ENCODE assay signal across 8 cellular contexts in genomic region chr11:18011633-18012313, GRCh38. TPM values are rescaled to one million over a fixed set of nuclear protein-coding genes. Genes with fewer than 3 reads are reported as not detected.
DNase-seq lines count a peak whose midpoint lies in the region; ATAC-seq, FAIRE-seq and TF ChIP-seq lines count a peak whose summit lies in the region.

No MANE protein-coding gene starts in this region.

- TF ChIP-seq CTCF in HepG2 (CRISPR knock-in tag; IDR thresholded peaks at IDR 0.05), result no peak
- TF ChIP-seq CTCF in testis (IDR thresholded peaks at IDR 0.05), result no peak

- peaks cover 47% of the 10 kb centered on the region for H3K4me1 ChIP-seq in HepG2 (ENCODE audit: insufficient read depth, low read length)
- no peaks in the 10 kb centered on the region for H3K4me1 ChIP-seq in testis

- peaks cover 1% of the 10 kb centered on the region for H3K36me3 Mint-ChIP-seq in activated naive CD4-positive, alpha-beta T cell treated with anti-CD3 and anti-CD28 coated beads for 36 hours (ENCODE audit: low read depth)
- peaks cover under 1% of the 10 kb centered on the region for H3K36me3 Mint-ChIP-seq in activated naive CD8-positive, alpha-beta T cell treated with anti-CD3 and anti-CD28 coated beads, Interleukin-2, amount 10 ng/mL, durations not matched to agents 7 days and 5 days

- H3K4me2 ChIP-seq in HepG2 (ENCODE audit: low read depth, low read length), result peak overlapping the region; percentile 97

- in situ Hi-C loops in HepG2 (cut with HindIII; ENCODE audit: extremely low pct_ligation_motif_present, low pct_unique_long_range_greater_than_20kb), result loop anchor here (5.0 kb wide), 1 partner anchor 96 kb away; the partner anchor contains the start of gene SAAL1

- peak overlapping the region; percentile 70 for H3K27ac ChIP-seq in HepG2 (ENCODE audit: extremely low read length, insufficient read depth, low read length)
- H3K27ac ChIP-seq in testis, result peak overlapping the region in 1 of 2 donors; percentile 65

- peak overlapping the region; percentile 85 for H3K9ac ChIP-seq in HepG2 (ENCODE audit: insufficient read depth, low read depth, low read length)

- TF ChIP-seq POLR2A in HepG2 (IDR thresholded peaks at IDR 0.05; ENCODE audit: insufficient read depth in 1 of 2, low read depth in 2 of 2, low read length in 2 of 2), result peak in 1 of 2 experiments; percentile 15; a peak in 1 of 4 replicates
- no peak for TF ChIP-seq POLR2A in testis (IDR thresholded peaks at IDR 0.05)

- no peak for FAIRE-seq in HepG2 (lab: Jason Lieb, UNC)
- no peak for FAIRE-seq in GM19239 (lab: Jason Lieb, UNC)

- H3K27me3 ChIP-seq in HepG2 (ENCODE audit: control insufficient read depth in 1 of 2, insufficient read depth in 2 of 2, low read length in 2 of 2), result no peaks in the 10 kb centered on the region; a peak in 1 of 5 replicates
- H3K27me3 ChIP-seq in testis, result no peaks in the 10 kb centered on the region

- ATAC-seq in activated naive CD8-positive, alpha-beta T cell treated with anti-CD3 and anti-CD28 coated beads, Interleukin-2, amount 10 ng/mL, durations not matched to agents 7 days and 5 days (ENCODE audit: low read depth), result no peak
- peak; percentile 15 for ATAC-seq in HepG2
- ATAC-seq in GM18868 (IDR thresholded peaks at IDR 0.05; ENCODE audit: unreplicated experiment), result no peak

- peaks cover 39% of the 10 kb centered on the region for H3K79me2 ChIP-seq in HepG2 (ENCODE audit: insufficient read depth, low read length)

- POLR2A ChIA-PET in activated naive CD8-positive, alpha-beta T cell treated with anti-CD3 and anti-CD28 coated beads, Interleukin-2, amount 10 ng/mL, durations not matched to agents 7 days and 5 days (lab: Charles Lee), result interaction anchor here (1.4 to 1.5 kb wide), 2 partner anchors 94 to 382 kb away, joined by 4 read pairs; partner anchors contain the start of genes LDHA and SAAL1
- POLR2A ChIA-PET in HepG2 (lab: Yijun Ruan, JAX), result interaction anchor here (0.8 to 3.4 kb wide), 2 partner anchors 10 to 25 kb away, joined by 4 to 25 read pairs; no protein-coding TSS in a partner anchor

- H3K36me3 ChIP-seq in HepG2 (replicated peaks in 1 of 2; ENCODE audit: control insufficient read depth in 1 of 2, insufficient read depth in 2 of 2, low read length in 2 of 2) (0 out of 5 replicates have a peak, but pooled peaks cover 0 to 1% of the 10 kb centered on the region in 2 experiments), testis (ENCODE audit: low read depth, missing control alignments) (no peaks in the 10 kb centered on the region)

- no peak for TF ChIP-seq RAD21 in HepG2 (CRISPR knock-in tag; IDR thresholded peaks at IDR 0.05)

- H2AFZ ChIP-seq in HepG2 (ENCODE audit: low read length), result peak overlapping the region; percentile 24

- intact Hi-C loops in activated naive CD4-positive, alpha-beta T cell treated with anti-CD3 and anti-CD28 coated beads for 36 hours (cut with micrococcal nuclease), result loop anchor here (2.0 to 5.0 kb wide), 9 partner anchors 371 to 1701 kb away; partner anchors contain the start of genes C11orf58, E2F8, NAV2 and NCR3LG1
- intact Hi-C loops in HepG2 (cut with micrococcal nuclease; ENCODE audit: unreplicated experiment), result loop anchor here (2.0 kb wide), 1 partner anchor 95 kb away; the partner anchor contains the start of gene SAAL1
- intact Hi-C loops in testis (cut with DNase I; ENCODE audit: low total_unique reads), result no loop called here

- H3K4me3 Mint-ChIP-seq in activated naive CD4-positive, alpha-beta T cell treated with anti-CD3 and anti-CD28 coated beads for 36 hours, result peak overlapping the region; percentile 97
- H3K4me3 Mint-ChIP-seq in activated naive CD8-positive, alpha-beta T cell treated with anti-CD3 and anti-CD28 coated beads, Interleukin-2, amount 10 ng/mL, durations not matched to agents 7 days and 5 days, result peak overlapping the region; percentile 97

- H3K4me3 ChIP-seq in HepG2 (replicated peaks in 1 of 3; ENCODE audit: insufficient read depth in 1 of 3, low read depth in 2 of 3, low read length in 3 of 3) (peak overlapping the region; percentile 54 to 92 (median 74)), testis (peak overlapping the region; percentile 82 to 83)

- under 1% methylated on average over 18 of the region's 18 CpGs for WGBS in HepG2 (ENCODE audit: low lambda C conversion rate)
- whole genome bisulfite sequencing in testis, 2 donors, result 43 to 49% methylated on average over 14 to 18 of the region's 18 CpGs

- H3K27ac Mint-ChIP-seq in activated naive CD4-positive, alpha-beta T cell treated with anti-CD3 and anti-CD28 coated beads for 36 hours, result peak overlapping the region; percentile 65
- peak overlapping the region; percentile 82 for H3K27ac Mint-ChIP-seq in activated naive CD8-positive, alpha-beta T cell treated with anti-CD3 and anti-CD28 coated beads, Interleukin-2, amount 10 ng/mL, durations not matched to agents 7 days and 5 days

- H3K9me3 Mint-ChIP-seq in activated naive CD4-positive, alpha-beta T cell treated with anti-CD3 and anti-CD28 coated beads for 36 hours, result no peaks in the 10 kb centered on the region
- H3K9me3 Mint-ChIP-seq in activated naive CD8-positive, alpha-beta T cell treated with anti-CD3 and anti-CD28 coated beads, Interleukin-2, amount 10 ng/mL, durations not matched to agents 7 days and 5 days, result no peaks in the 10 kb centered on the region

- H3K9me3 ChIP-seq in HepG2 (ENCODE audit: low read length), result no peaks in the 10 kb centered on the region
- H3K9me3 ChIP-seq in testis, result no peaks in the 10 kb centered on the region

- DNase-seq in activated naive CD4-positive, alpha-beta T cell treated with anti-CD3 and anti-CD28 coated beads for 36 hours, result no peak
- no peak for DNase-seq in activated naive CD4-positive, alpha-beta T cell treated with anti-CD3 and anti-CD28 coated beads, Interleukin-2, amount 50 U/mL, for 16 hours
- DNase-seq in activated naive CD8-positive, alpha-beta T cell treated with anti-CD3 and anti-CD28 coated beads, Interleukin-2, amount 10 ng/mL, durations not matched to agents 7 days and 5 days, result no peak
- DNase-seq in HepG2 (ENCODE audit: low spot score) (peak; percentile 21), testis (no peak), DMS79 treated with DMSO at 0.1 percent for 48 hours (lab: John Stamatoyannopoulos, UW) (no peak), GM19239 (ENCODE audit: insufficient read length, low spot score) (no peak)

- CTCF ChIA-PET in activated naive CD4-positive, alpha-beta T cell treated with anti-CD3 and anti-CD28 coated beads for 36 hours (lab: Charles Lee), result interaction anchor here (1.2 kb wide), 1 partner anchor 20 kb away, joined by 3 read pairs; no protein-coding TSS in a partner anchor
- CTCF ChIA-PET in HepG2 (lab: Yijun Ruan, JAX; ENCODE audit: low intra/inter-chr PET ratio, low total read pairs), result no interaction called here

- H3K4me1 Mint-ChIP-seq in activated naive CD4-positive, alpha-beta T cell treated with anti-CD3 and anti-CD28 coated beads for 36 hours (ENCODE audit: low read depth), result peaks cover 39% of the 10 kb centered on the region
- H3K4me1 Mint-ChIP-seq in activated naive CD8-positive, alpha-beta T cell treated with anti-CD3 and anti-CD28 coated beads, Interleukin-2, amount 10 ng/mL, durations not matched to agents 7 days and 5 days, result peaks cover 27% of the 10 kb centered on the region

- H4K20me1 ChIP-seq in HepG2 (ENCODE audit: insufficient read depth, low read length), result no peaks in the 10 kb centered on the region

- TF ChIP-seq EP300 in HepG2 (IDR thresholded peaks at IDR 0.05; ENCODE audit: low read depth in 2 of 2, low read length in 2 of 2) (no peak), HepG2 (CRISPR knock-in tag; IDR thresholded peaks at IDR 0.05; ENCODE audit: borderline replicate concordance) (no peak)

- BruUV-seq in HepG2 (replicated peaks; lab: Mats Ljungman, UMichigan), result no TSS peak

- no peaks in the 10 kb centered on the region for H3K27me3 Mint-ChIP-seq in activated naive CD4-positive, alpha-beta T cell treated with anti-CD3 and anti-CD28 coated beads for 36 hours (ENCODE audit: low read depth)
- no peaks in the 10 kb centered on the region for H3K27me3 Mint-ChIP-seq in activated naive CD8-positive, alpha-beta T cell treated with anti-CD3 and anti-CD28 coated beads, Interleukin-2, amount 10 ng/mL, durations not matched to agents 7 days and 5 days

RNA-seq across cellular contexts. Expression of gene SERGEF, which starts 1.1 kb away (rescaled TPM):
- 10 to 100 TPM; 40.2 to 41.7 TPM for total RNA-seq in activated naive CD4-positive, alpha-beta T cell treated with anti-CD3 and anti-CD28 coated beads for 36 hours
- 10 to 100 TPM; 44.3 to 47.2 TPM for total RNA-seq in activated naive CD8-positive, alpha-beta T cell treated with anti-CD3 and anti-CD28 coated beads, Interleukin-2, amount 10 ng/mL, durations not matched to agents 7 days and 5 days
- 114 and 117 TPM in 2 replicates for total RNA-seq in HepG2 (2016; rRNA removed; fragmentation: Illumina TruSeq; extraction: Trizol)
- total RNA-seq in HepG2 (2016; cell fraction: cytosol; rRNA removed; fragmentation: Illumina TruSeq; extraction: Trizol; ENCODE audit: low read depth), result 439 and 477 TPM in 2 replicates
- 109 and 122 TPM in 2 replicates for total RNA-seq in HepG2 (2016; cell fraction: insoluble cytoplasmic fraction; rRNA removed; fragmentation: Illumina TruSeq; extraction: Trizol)
- 317 and 361 TPM in 2 replicates for total RNA-seq in HepG2 (2016; cell fraction: membrane; rRNA removed; fragmentation: Illumina TruSeq; extraction: Trizol)
- 64.9 and 76.4 TPM in 2 replicates for total RNA-seq in HepG2 (2016; cell fraction: nucleus; rRNA removed; fragmentation: Illumina TruSeq; extraction: Trizol)
- polyA plus RNA-seq in HepG2 (2011; rRNA removed), result 54.5 and 62.6 TPM in 2 replicates
- polyA plus RNA-seq in HepG2 (2011; cell fraction: cytosol; rRNA removed), result 59.1 and 61.0 TPM in 2 replicates
- 56.3 and 60.9 TPM in 2 replicates for polyA plus RNA-seq in HepG2 (2011; cell fraction: nucleus; rRNA removed)
- 73.3 and 103 TPM in 2 replicates for polyA plus RNA-seq in HepG2 (2012)
- polyA plus RNA-seq in HepG2 (2016; cell fraction: cytosol; fragmentation: Illumina TruSeq; extraction: Trizol; ENCODE audit: low read depth), result 141 and 153 TPM in 2 replicates
- 81.0 and 82.1 TPM in 2 replicates for polyA plus RNA-seq in HepG2 (2016; cell fraction: insoluble cytoplasmic fraction; fragmentation: Illumina TruSeq; extraction: Trizol; ENCODE audit: low read depth)
- 156 and 162 TPM in 2 replicates for polyA plus RNA-seq in HepG2 (2016; cell fraction: membrane; fragmentation: Illumina TruSeq; extraction: Trizol; ENCODE audit: low read depth)
- 63.3 and 66.3 TPM in 2 replicates for polyA plus RNA-seq in HepG2 (2016; cell fraction: nucleus; fragmentation: Illumina TruSeq; extraction: Trizol; ENCODE audit: insufficient read depth, low read depth)
- polyA minus RNA-seq in HepG2 (2011; rRNA and poly(A)+ RNA removed; ENCODE audit: low replicate concordance), result 28.1 and 97.6 TPM in 2 replicates
- 39.2 and 52.7 TPM in 2 replicates for polyA minus RNA-seq in HepG2 (2011; cell fraction: cytosol; rRNA and poly(A)+ RNA removed)
- polyA minus RNA-seq in HepG2 (2011; cell fraction: nucleus; rRNA and poly(A)+ RNA removed), result 105 and 132 TPM in 2 replicates
- 10 to 100 TPM; 12.5 to 23.1 TPM for total RNA-seq in testis
- polyA plus RNA-seq in testis (ENCODE audit: insufficient read depth, low read depth, low replicate concordance), result 37.5 TPM

RNA-seq across cellular contexts. Expression of gene TPH1, which starts 34.3 kb away (rescaled TPM):
- total RNA-seq in activated naive CD4-positive, alpha-beta T cell treated with anti-CD3 and anti-CD28 coated beads for 36 hours, result under 1 TPM in 1 of 2 experiments, not detected in 1; 0.47 TPM
- under 1 TPM; 0.28 to 0.40 TPM for total RNA-seq in activated naive CD8-positive, alpha-beta T cell treated with anti-CD3 and anti-CD28 coated beads, Interleukin-2, amount 10 ng/mL, durations not matched to agents 7 days and 5 days
- total RNA-seq in HepG2 (2016; rRNA removed; fragmentation: Illumina TruSeq; extraction: Trizol), result 0.22 and 0.53 TPM in 2 replicates
- total RNA-seq in HepG2 (2016; cell fraction: cytosol; rRNA removed; fragmentation: Illumina TruSeq; extraction: Trizol; ENCODE audit: low read depth), result not detected in 2 replicates
- total RNA-seq in HepG2 (2016; cell fraction: insoluble cytoplasmic fraction; rRNA removed; fragmentation: Illumina TruSeq; extraction: Trizol), result 0.25 and 0.45 TPM in 2 replicates
- 0.10 and 0.22 TPM in 2 replicates for total RNA-seq in HepG2 (2016; cell fraction: membrane; rRNA removed; fragmentation: Illumina TruSeq; extraction: Trizol)
- 1.6 and 2.1 TPM in 2 replicates for total RNA-seq in HepG2 (2016; cell fraction: nucleus; rRNA removed; fragmentation: Illumina TruSeq; extraction: Trizol)
- 0.22 and 0.26 TPM in 2 replicates for polyA plus RNA-seq in HepG2 (2011; rRNA removed)
- 0.03 and 0.06 TPM in 2 replicates for polyA plus RNA-seq in HepG2 (2011; cell fraction: cytosol; rRNA removed)
- polyA plus RNA-seq in HepG2 (2011; cell fraction: nucleus; rRNA removed), result 0.63 and 0.69 TPM in 2 replicates
- polyA plus RNA-seq in HepG2 (2012), result 0.15 and 0.25 TPM in 2 replicates
- polyA plus RNA-seq in HepG2 (2016; cell fraction: cytosol; fragmentation: Illumina TruSeq; extraction: Trizol; ENCODE audit: low read depth), result 0.02 TPM in 1 of 2 replicates, not detected in the other
- polyA plus RNA-seq in HepG2 (2016; cell fraction: insoluble cytoplasmic fraction; fragmentation: Illumina TruSeq; extraction: Trizol; ENCODE audit: low read depth), result 0.19 and 0.21 TPM in 2 replicates
- polyA plus RNA-seq in HepG2 (2016; cell fraction: membrane; fragmentation: Illumina TruSeq; extraction: Trizol; ENCODE audit: low read depth), result 0.03 and 0.06 TPM in 2 replicates
- polyA plus RNA-seq in HepG2 (2016; cell fraction: nucleus; fragmentation: Illumina TruSeq; extraction: Trizol; ENCODE audit: insufficient read depth, low read depth), result 4.5 and 7.4 TPM in 2 replicates
- polyA minus RNA-seq in HepG2 (2011; rRNA and poly(A)+ RNA removed; ENCODE audit: low replicate concordance), result 0.04 TPM in 1 of 2 replicates, not detected in the other
- polyA minus RNA-seq in HepG2 (2011; cell fraction: cytosol; rRNA and poly(A)+ RNA removed), result not detected in 2 replicates
- polyA minus RNA-seq in HepG2 (2011; cell fraction: nucleus; rRNA and poly(A)+ RNA removed), result 0.50 and 0.77 TPM in 2 replicates
- total RNA-seq in testis, result 1 to 10 TPM; 1.7 to 1.9 TPM
- 1.0 TPM for polyA plus RNA-seq in testis (ENCODE audit: insufficient read depth, low read depth, low replicate concordance)
